In genomic region chrX:112746812-112747630, GRCh38 we compare ENCODE assay signal across 24 cellular contexts.
A peak's percentile ranks its signal among the peaks of the same experiment; 100 is the strongest.
DNase-seq lines count a peak whose midpoint lies in the region; ATAC-seq and TF ChIP-seq lines count a peak whose summit lies in the region.
"Had no signal": no experiment of that assay in that cellular context is flagged by ENCODE, and none has a peak within 500 bp of the region (broad histone marks: within the 10 kb centered on the region; RNA-seq: fewer than 3 reads in every experiment).

No MANE protein-coding gene starts in this region.

- DNase-seq in right cardiac atrium, result peak in 2 of 3 donors; percentile 17 to 49
- DNase-seq in right atrium auricular region (ENCODE audit: low spot score), result no peak
- DNase-seq in M059J (ENCODE audit: low read depth), result peak; percentile 65
- no peak for DNase-seq in foreskin keratinocyte
- DNase-seq in smooth muscle cell (lab: John Stamatoyannopoulos, UW; ENCODE audit: unreplicated experiment), result peak; percentile 9
- no peak for DNase-seq in amniotic stem cell (lab: John Stamatoyannopoulos, UW)
- DNase-seq in tibial nerve (ENCODE audit: low spot score in 2 of 2), result no peak
- no peak for DNase-seq in T-helper 1 cell
- DNase-seq: activated T-cell treated with anti-CD3 and anti-CD28 coated beads for 4 hours; aorta; caudate nucleus; esophagus squamous epithelium; left ventricle myocardium superior; midbrain; naive thymus-derived CD4-positive, alpha-beta T cell; NCI-H1694; NCI-H510A; nucleus accumbens; SJCRH30; stomach; tibial artery had no signal

- no peak for TF ChIP-seq EP300 in tibial nerve (IDR thresholded peaks at IDR 0.05)

- no peaks in the 10 kb centered on the region for H3K4me1 ChIP-seq in right cardiac atrium (ENCODE audit: control insufficient read depth, insufficient read depth, low read length)
- H3K4me1 ChIP-seq in right atrium auricular region, result no peaks in the 10 kb centered on the region
- no peaks in the 10 kb centered on the region for H3K4me1 ChIP-seq in foreskin keratinocyte
- H3K4me1 ChIP-seq in smooth muscle cell (ENCODE audit: low read depth), result no peaks in the 10 kb centered on the region
- no peaks in the 10 kb centered on the region for H3K4me1 ChIP-seq in tibial nerve
- H3K4me1 ChIP-seq: esophagus squamous epithelium, SJCRH30, stomach, tibial artery had no signal

- TF ChIP-seq CTCF in right atrium auricular region (IDR thresholded peaks at IDR 0.05) (no peak), foreskin keratinocyte (conservative IDR thresholded peaks at IDR 0.05) (no peak), smooth muscle cell (IDR thresholded peaks at IDR 0.05; ENCODE audit: borderline replicate concordance, insufficient read depth, poor library complexity, severe bottlenecking) (no peak), tibial nerve (IDR thresholded peaks at IDR 0.05) (no peak)

- H3K79me2 ChIP-seq in smooth muscle cell (ENCODE audit: low read depth), result no peaks in the 10 kb centered on the region

- peak overlapping the region; percentile 42 for H3K4me2 ChIP-seq in smooth muscle cell

- no peak overlapping the region for H3K4me3 ChIP-seq in right cardiac atrium (ENCODE audit: low read length)
- no peak overlapping the region for H3K4me3 ChIP-seq in right atrium auricular region
- H3K4me3 ChIP-seq in smooth muscle cell, result no peak overlapping the region
- no peak overlapping the region for H3K4me3 ChIP-seq in tibial nerve
- H3K4me3 ChIP-seq: esophagus squamous epithelium, SJCRH30, stomach, tibial artery had no signal

- TF ChIP-seq POLR2A in tibial nerve (IDR thresholded peaks at IDR 0.05), result no peak

- H3K9me3 ChIP-seq in right cardiac atrium (ENCODE audit: control insufficient read depth, low read length) (no peaks in the 10 kb centered on the region), right atrium auricular region (no peaks in the 10 kb centered on the region), smooth muscle cell (replicated peaks; ENCODE audit: low read depth) (no peaks in the 10 kb centered on the region), tibial nerve (no peaks in the 10 kb centered on the region)
- H3K9me3 ChIP-seq: esophagus squamous epithelium, stomach, tibial artery had no signal

- 31% methylated on average over 4 of the region's 4 CpGs for WGBS in right cardiac atrium
- WGBS in smooth muscle cell (ENCODE audit: low lambda C conversion rate), result 17% methylated on average over 4 of the region's 4 CpGs
- 77 to 80% methylated on average over 4 of the region's 4 CpGs for WGBS in tibial nerve, 2 donors

- H2AFZ ChIP-seq in smooth muscle cell (ENCODE audit: low read depth), result no peak overlapping the region

- H3K27ac ChIP-seq in right cardiac atrium (ENCODE audit: low read length) (no peak overlapping the region), right atrium auricular region (no peak overlapping the region), foreskin keratinocyte (no peak overlapping the region), smooth muscle cell (ENCODE audit: low read depth) (peak overlapping the region; percentile 65), tibial nerve (no peak overlapping the region)
- H3K27ac ChIP-seq: esophagus squamous epithelium, HL-60, SJCRH30, stomach, tibial artery had no signal

- no peak overlapping the region for H3K9ac ChIP-seq in smooth muscle cell (ENCODE audit: low read depth)

- intact Hi-C loops in right cardiac atrium (cut with DNase I), result no loop called here

- H3F3A ChIP-seq in smooth muscle cell (ENCODE audit: low read depth), result peaks cover 4% of the 10 kb centered on the region

- H3K36me3 ChIP-seq in right atrium auricular region, result no peaks in the 10 kb centered on the region
- H3K36me3 ChIP-seq in smooth muscle cell (ENCODE audit: low read depth), result no peaks in the 10 kb centered on the region
- H3K36me3 ChIP-seq in tibial nerve, result no peaks in the 10 kb centered on the region
- H3K36me3 ChIP-seq: esophagus squamous epithelium, SJCRH30, stomach, tibial artery had no signal

- peak; percentile 51 to 74 for ATAC-seq in right cardiac atrium
- ATAC-seq in foreskin keratinocyte, result peak; percentile 21
- ATAC-seq: activated naive CD4-positive, alpha-beta T cell treated with anti-CD3 and anti-CD28 coated beads, Interleukin-2, amount 50 U/mL, for 72 hours; HepG2; left ventricle myocardium superior; naive thymus-derived CD4-positive, alpha-beta T cell had no signal

- H4K20me1 ChIP-seq in smooth muscle cell (ENCODE audit: low read depth), result no peaks in the 10 kb centered on the region

- H3K27me3 ChIP-seq in right cardiac atrium (ENCODE audit: control insufficient read depth, insufficient read depth), result no peaks in the 10 kb centered on the region
- H3K27me3 ChIP-seq in right atrium auricular region, result no peaks in the 10 kb centered on the region
- H3K27me3 ChIP-seq in foreskin keratinocyte, result no peaks in the 10 kb centered on the region
- H3K27me3 ChIP-seq in smooth muscle cell (ENCODE audit: low read depth), result no peaks in the 10 kb centered on the region
- H3K27me3 ChIP-seq in tibial nerve, result no peaks in the 10 kb centered on the region
- H3K27me3 ChIP-seq: esophagus squamous epithelium, SJCRH30, stomach, tibial artery had no signal

Comparison
In these comparisons a context has a peak if more than half of its experiments do, and no peak if none do; other contexts are left out.
1. DNase-seq: peak in right cardiac atrium (2 of 3), M059J (single experiment) and smooth muscle cell (single experiment); none in right atrium auricular region (single experiment), foreskin keratinocyte (0 of 2), amniotic stem cell (single experiment), tibial nerve (0 of 2) and T-helper 1 cell (0 of 5).